Comparison of ENCODE assay signal across 11 cellular contexts in genomic region chr6:54847799-54848597, GRCh38. TPM values are rescaled to one million over a fixed set of nuclear protein-coding genes. Genes with fewer than 3 reads are reported as not detected.
DNase-seq lines count a peak whose midpoint lies in the region; ATAC-seq and TF ChIP-seq lines count a peak whose summit lies in the region.
"Had no signal": no experiment of that assay in that cellular context is flagged by ENCODE, and none has a peak within 500 bp of the region (broad histone marks: within the 10 kb centered on the region; RNA-seq: fewer than 3 reads in every experiment).

No MANE protein-coding gene starts in this region.

- peak; percentile 82 for DNase-seq in HPDE6-E6E7 (ENCODE audit: extremely low spot score)
- no peak for DNase-seq in WTC11 (ENCODE audit: low spot score)
- DNase-seq in stomach: no peak
- DNase-seq in GDM1 (lab: John Stamatoyannopoulos, UW): no peak
- DNase-seq: activated gamma-delta T cell treated with Interleukin-2 at 50 U/mL for 16 hours; effector CD8-positive, alpha-beta T cell; stimulated activated naive CD8-positive, alpha-beta T cell treated with anti-CD3 and anti-CD28 coated beads, Interleukin-15, amount 100 ng/mL, for 72 hours had no signal

- intact Hi-C loops in stomach (cut with DNase I; ENCODE audit: low total_unique reads): no loop called here

- H3K4me3 ChIP-seq in iPS-18a (ENCODE audit: low read length) (peak overlapping the region; percentile 86), stomach (peak overlapping the region in 3 of 4 donors; percentile 51 to 64 (median 54))

- TF ChIP-seq EP300 in stomach (IDR thresholded peaks at IDR 0.05): no peak

- H3K27me3 Mint-ChIP-seq in WTC11 (ENCODE audit: low read depth): peaks cover 26% of the 10 kb centered on the region

- H3K4me1 Mint-ChIP-seq in WTC11: peaks cover 20% of the 10 kb centered on the region
- H3K4me1 Mint-ChIP-seq: stimulated activated naive CD8-positive, alpha-beta T cell treated with anti-CD3 and anti-CD28 coated beads, Interleukin-15, amount 100 ng/mL, for 72 hours had no signal

- no peak for ATAC-seq in WTC11
- no peak for ATAC-seq in GM18498 (IDR thresholded peaks at IDR 0.05; ENCODE audit: unreplicated experiment)
- no peak for ATAC-seq in GM21619 (IDR thresholded peaks at IDR 0.05; ENCODE audit: unreplicated experiment)
- ATAC-seq: stimulated activated naive CD8-positive, alpha-beta T cell treated with anti-CD3 and anti-CD28 coated beads, Interleukin-15, amount 100 ng/mL, for 72 hours had no signal

- no peak overlapping the region for H3K9ac ChIP-seq in iPS-18a (ENCODE audit: low read length)

- H3K4me1 ChIP-seq in iPS-18a (ENCODE audit: control insufficient read depth, low read depth, low read length): no peaks in the 10 kb centered on the region
- peaks cover 0 to 14% (median 13%) of the 10 kb centered on the region in 4 donors for H3K4me1 ChIP-seq in stomach

- H3K36me3 Mint-ChIP-seq in WTC11: peaks cover 7% of the 10 kb centered on the region

- POLR2A ChIA-PET in WTC11 (lab: Charles Lee): no interaction called here

- CTCF ChIA-PET in WTC11 (lab: Charles Lee): no interaction called here

- TF ChIP-seq CTCF in WTC11 (IDR thresholded peaks at IDR 0.05) (no peak), stomach (IDR thresholded peaks at IDR 0.05) (no peak)

- no peak for TF ChIP-seq POLR2A in stomach (IDR thresholded peaks at IDR 0.05)

- H3K27me3 ChIP-seq in iPS-18a (ENCODE audit: control insufficient read depth, insufficient read depth, low read length): peaks cover 25% of the 10 kb centered on the region
- peaks cover 0 to 36% (median 12%) of the 10 kb centered on the region in 3 donors for H3K27me3 ChIP-seq in stomach

- H3K9me3 ChIP-seq in iPS-18a (ENCODE audit: control insufficient read depth, low read depth, low read length): no peaks in the 10 kb centered on the region
- no peaks in the 10 kb centered on the region for H3K9me3 ChIP-seq in stomach

- no peak overlapping the region for H3K27ac ChIP-seq in iPS-18a (ENCODE audit: low read length)
- H3K27ac ChIP-seq in stomach: peak overlapping the region in 4 of 5 donors; percentile 50 to 84 (median 80)
- H3K27ac ChIP-seq: VCaP had no signal

- WGBS in stomach, 5 donors: 32 to 46% (median 39%) methylated on average over 9 of the region's 9 CpGs

- H3K36me3 ChIP-seq in iPS-18a (ENCODE audit: control insufficient read depth, low read depth, low read length) (no peaks in the 10 kb centered on the region), stomach (no peaks in the 10 kb centered on the region)

- H3K9me3 Mint-ChIP-seq in WTC11: peaks cover 7% of the 10 kb centered on the region; the same call in 1 of the 2 replicates

- peak overlapping the region; percentile 94 for H3K4me3 Mint-ChIP-seq in WTC11
- H3K4me3 Mint-ChIP-seq: stimulated activated naive CD8-positive, alpha-beta T cell treated with anti-CD3 and anti-CD28 coated beads, Interleukin-15, amount 100 ng/mL, for 72 hours had no signal

- H3K27ac Mint-ChIP-seq in WTC11: no peak overlapping the region
- H3K27ac Mint-ChIP-seq: stimulated activated naive CD8-positive, alpha-beta T cell treated with anti-CD3 and anti-CD28 coated beads, Interleukin-15, amount 100 ng/mL, for 72 hours had no signal

TF ChIP-seq in WTC11, 78 proteins besides CTCF, POLR2A, EP300 and RAD21:
- no peak for TF ChIP-seq ESRRA (CRISPR knock-in tag; IDR thresholded peaks at IDR 0.05; ENCODE audit: borderline replicate concordance)
- TF ChIP-seq JAZF1 (CRISPR knock-in tag; IDR thresholded peaks at IDR 0.05): no peak
- no peak for TF ChIP-seq STAT6 (CRISPR knock-in tag; conservative IDR thresholded peaks at IDR 0.05; ENCODE audit: low read depth)
TF ChIP-seq in WTC11: peak in this region for 0.

RNA-seq across cellular contexts. Expression of gene FAM83B, which starts 1.4 kb away (rescaled TPM):
- total RNA-seq in WTC11 (2021) (3.9 to 4.2 TPM (median 4.0 TPM) in 3 replicates), stomach (10 to 100 TPM in 2 of 5 donors, 1 to 10 TPM in 3; 4.5 to 19.3 (median 9.3) TPM)
- 1 to 10 TPM in 1 of 3 donors, under 1 TPM in 2; 0.44 to 1.7 (median 0.92) TPM for polyA plus RNA-seq in stomach
